In the genomic region with DNA sequence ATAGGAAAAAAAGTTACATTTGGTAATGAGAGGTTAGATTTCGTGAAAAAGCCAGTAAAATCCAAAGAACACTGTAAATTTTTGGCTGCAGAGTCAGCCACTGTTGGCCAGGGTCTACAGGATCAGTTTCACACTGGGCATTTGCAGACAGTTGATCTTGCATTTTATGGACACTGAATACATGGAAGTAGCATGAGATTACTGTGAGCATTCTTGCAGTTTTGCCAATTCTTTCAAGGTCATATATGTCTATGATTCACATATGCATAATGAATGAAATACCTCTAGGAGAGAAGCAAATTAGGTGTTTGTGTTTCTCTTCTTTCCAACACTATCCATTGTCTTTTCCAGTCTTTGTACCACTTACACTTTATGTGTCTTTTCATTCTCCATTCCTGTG, we compare ENCODE assay signal across 23 cellular contexts.
"Had no signal": no experiment of that assay in that cellular context is flagged by ENCODE, and none has a peak within 500 bp of the region (broad histone marks: within the 10 kb centered on the region; RNA-seq: fewer than 3 reads in every experiment).

No MANE protein-coding gene starts in this region.

- H3K9me3 ChIP-seq: gastroesophageal sphincter, left ventricle myocardium inferior, lower lobe of right lung, neutrophil, psoas muscle, right lobe of liver, stomach, thoracic aorta, transverse colon had no signal

- H3K27me3 ChIP-seq: dorsolateral prefrontal cortex, gastroesophageal sphincter, neutrophil, right lobe of liver, stomach, transverse colon had no signal

- H3K4me3 Mint-ChIP-seq: immature natural killer cell; naive thymus-derived CD4-positive, alpha-beta T cell had no signal

- DNase-seq: cortex of kidney; dorsolateral prefrontal cortex; effector CD8-positive, alpha-beta T cell; glutamatergic neuron; immature natural killer cell; kidney; left cardiac atrium; left ventricle myocardium inferior; lower lobe of right lung; mesendoderm; naive thymus-derived CD4-positive, alpha-beta T cell; psoas muscle; retina; right lobe of liver; small intestine; stimulated activated CD4-positive, alpha-beta T cell treated with anti-CD3 and anti-CD28 coated beads, Interleukin-12 subunit alpha, Interleukin-12 subunit beta, amount 100 ng/mL, for 4 hours; stimulated activated naive CD4-positive, alpha-beta T cell; stomach; substantia nigra; transverse colon had no signal

- H3K4me1 Mint-ChIP-seq: immature natural killer cell; naive thymus-derived CD4-positive, alpha-beta T cell had no signal

- H3K27ac Mint-ChIP-seq: immature natural killer cell; naive thymus-derived CD4-positive, alpha-beta T cell had no signal

- H3K4me1 ChIP-seq: gastroesophageal sphincter, left ventricle myocardium inferior, lower lobe of right lung, psoas muscle, right lobe of liver, stomach, transverse colon had no signal

- H3K36me3 Mint-ChIP-seq: immature natural killer cell; naive thymus-derived CD4-positive, alpha-beta T cell had no signal

- H3K27ac ChIP-seq: dorsolateral prefrontal cortex, gastroesophageal sphincter, left ventricle myocardium inferior, lower lobe of right lung, neutrophil, psoas muscle, right lobe of liver, stomach, thoracic aorta, transverse colon had no signal

- H3K4me3 ChIP-seq: dorsolateral prefrontal cortex, gastroesophageal sphincter, left ventricle myocardium inferior, lower lobe of right lung, psoas muscle, right lobe of liver, stomach, thoracic aorta, transverse colon had no signal

- ATAC-seq: gastroesophageal sphincter; left cardiac atrium; lower lobe of right lung; naive thymus-derived CD4-positive, alpha-beta T cell; psoas muscle; right lobe of liver had no signal

- H3K36me3 ChIP-seq: gastroesophageal sphincter, left ventricle myocardium inferior, lower lobe of right lung, neutrophil, right lobe of liver, stomach, thoracic aorta, transverse colon had no signal
